In the genomic region with DNA sequence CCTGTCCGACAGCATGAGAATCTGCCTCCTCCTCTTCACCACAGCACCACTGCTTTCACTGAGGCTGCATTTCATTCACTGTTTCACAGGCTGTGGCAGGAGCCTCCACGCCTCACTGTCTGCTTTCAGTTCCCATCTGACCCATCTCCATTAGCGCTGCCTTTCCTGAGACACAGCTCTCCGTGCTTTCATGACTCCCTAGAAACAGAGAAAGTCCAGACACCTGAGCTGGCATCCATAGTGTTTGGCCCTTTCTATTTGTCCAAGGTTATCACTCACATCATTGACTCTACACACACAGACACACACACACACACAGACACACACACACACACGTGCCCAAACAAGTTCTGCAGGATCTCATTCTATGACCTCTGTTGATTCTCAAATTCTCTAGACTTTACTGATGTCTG, we compare ENCODE assay signal across 13 cellular contexts. TPM values are rescaled to one million over a fixed set of nuclear protein-coding genes. Genes with fewer than 3 reads are reported as not detected.
DNase-seq lines count a peak whose midpoint lies in the region; ATAC-seq lines count a peak whose summit lies in the region.
"Had no signal": no experiment of that assay in that cellular context is flagged by ENCODE, and none has a peak within 500 bp of the region (broad histone marks: within the 10 kb centered on the region; RNA-seq: fewer than 3 reads in every experiment).

No MANE protein-coding gene starts in this region.

- peaks cover 0 to 5% of the 10 kb centered on the region in 2 donors for H3K9me3 ChIP-seq in neuronal stem cell (replicated peaks in 1 of 2; ENCODE audit: control insufficient read depth in 2 of 2, insufficient read depth in 1 of 2, low read depth in 1 of 2, low read length in 2 of 2)
- no peaks in the 10 kb centered on the region for H3K9me3 ChIP-seq in Karpas-422 (ENCODE audit: low read length)
- H3K9me3 ChIP-seq in right cardiac atrium (ENCODE audit: control insufficient read depth, low read length), result no peaks in the 10 kb centered on the region

- no peak overlapping the region for H3K14ac ChIP-seq in neuronal stem cell (ENCODE audit: low read length)

- H2BK5ac ChIP-seq in neuronal stem cell (ENCODE audit: low read length), result no peak overlapping the region

- H2BK15ac ChIP-seq in neuronal stem cell (ENCODE audit: low read length), result no peak overlapping the region

- no peak overlapping the region for H3K4me2 ChIP-seq in neuronal stem cell (ENCODE audit: insufficient read depth, low read length, poor library complexity, severe bottlenecking)
- no peak overlapping the region for H3K4me2 ChIP-seq in Karpas-422 (ENCODE audit: low read depth, low read length, poor library complexity, severe bottlenecking)

- intact Hi-C loops in right cardiac atrium (cut with DNase I), result no loop called here

- H3K27me3 ChIP-seq in neuronal stem cell (ENCODE audit: control insufficient read depth in 3 of 3, insufficient read depth in 3 of 3, low read depth in 1 of 3, low read length in 3 of 3) (no peaks in the 10 kb centered on the region), Karpas-422 (ENCODE audit: low read length) (no peaks in the 10 kb centered on the region), right cardiac atrium (ENCODE audit: control insufficient read depth, insufficient read depth) (no peaks in the 10 kb centered on the region)

- H4K91ac ChIP-seq in neuronal stem cell (ENCODE audit: low read depth, low read length, poor library complexity), result no peak overlapping the region

- H2AFZ ChIP-seq in neuronal stem cell (ENCODE audit: low read length) (peak overlapping the region; percentile 4), Karpas-422 (ENCODE audit: low read length) (no peak overlapping the region)

- H3K36me3 ChIP-seq in neuronal stem cell (replicated peaks in 1 of 2; ENCODE audit: control insufficient read depth in 2 of 2, insufficient read depth in 2 of 2, low read length in 2 of 2) (no peaks in the 10 kb centered on the region), Karpas-422 (ENCODE audit: insufficient read depth, low read length) (no peaks in the 10 kb centered on the region)

- ATAC-seq in GM18867 (IDR thresholded peaks at IDR 0.05; ENCODE audit: unreplicated experiment) (peak; percentile 71), HG02870 (IDR thresholded peaks at IDR 0.05; ENCODE audit: unreplicated experiment) (peak; percentile 85), right cardiac atrium (no peak)

- peak; percentile 39 for DNase-seq in SK-N-DZ (ENCODE audit: low spot score)
- no peak for DNase-seq in neuronal stem cell (ENCODE audit: low spot score)
- no peak for DNase-seq in Karpas-422
- DNase-seq in right cardiac atrium, result no peak
- DNase-seq in kidney tubule cell (ENCODE audit: low spot score), result no peak
- no peak for DNase-seq in ureter (ENCODE audit: low spot score)
- DNase-seq: activated CD4-positive, alpha-beta T cell treated with anti-CD3 and anti-CD28 coated beads, Interleukin-2, amount 50 U/mL, for 48 hours; activated naive CD4-positive, alpha-beta T cell treated with Interleukin-2 at 50 U/mL for 16 hours; CD4-positive, alpha-beta memory T cell; central memory CD4-positive, alpha-beta T cell; NCI-H1048 had no signal

- H3K27ac ChIP-seq in neuronal stem cell (replicated peaks; ENCODE audit: low read length), result no peak overlapping the region
- H3K27ac ChIP-seq in Karpas-422 (ENCODE audit: low read length), result no peak overlapping the region
- H3K27ac ChIP-seq in right cardiac atrium (ENCODE audit: low read length), result no peak overlapping the region

- H3K4me1 ChIP-seq in neuronal stem cell (ENCODE audit: control insufficient read depth in 2 of 2, insufficient read depth in 1 of 2, low read depth in 1 of 2, low read length in 2 of 2) (peaks cover 11 to 18% of the 10 kb centered on the region in 2 donors), Karpas-422 (ENCODE audit: low read length) (no peaks in the 10 kb centered on the region), right cardiac atrium (ENCODE audit: control insufficient read depth, insufficient read depth, low read length) (no peaks in the 10 kb centered on the region)

- H3K79me2 ChIP-seq in Karpas-422 (ENCODE audit: low read length), result no peaks in the 10 kb centered on the region

- H3K9me2 ChIP-seq in Karpas-422 (replicated peaks; ENCODE audit: insufficient read depth, low read length), result no peaks in the 10 kb centered on the region

- peak overlapping the region; percentile 76 for H3K18ac ChIP-seq in neuronal stem cell (ENCODE audit: low read length)

- no peak overlapping the region for H3K4ac ChIP-seq in neuronal stem cell (ENCODE audit: low read length)

- H3K4me3 ChIP-seq in neuronal stem cell (ENCODE audit: low read length in 2 of 2) (no peak overlapping the region), Karpas-422 (ENCODE audit: low read length) (no peak overlapping the region), right cardiac atrium (ENCODE audit: low read length) (no peak overlapping the region)

- no peak overlapping the region for H4K8ac ChIP-seq in neuronal stem cell (ENCODE audit: low read depth, low read length)

- no peak overlapping the region for H3K23ac ChIP-seq in neuronal stem cell (ENCODE audit: low read depth, low read length, poor library complexity)

- H2AK5ac ChIP-seq in neuronal stem cell (ENCODE audit: low read depth, low read length), result no peak overlapping the region

- WGBS in neuronal stem cell (ENCODE audit: extremely low coverage in 2 of 2, insufficient read length in 2 of 2, insufficient replicate concordance in 1 of 2), 2 donors, result no CpG with 5 or more reads among the region's 5 CpGs
- WGBS in right cardiac atrium, result 48% methylated on average over 5 of the region's 5 CpGs

- H3K9ac ChIP-seq in neuronal stem cell (ENCODE audit: low read depth, low read length, poor library complexity) (no peak overlapping the region), Karpas-422 (ENCODE audit: low read length) (no peak overlapping the region)

- H4K20me1 ChIP-seq in Karpas-422 (ENCODE audit: insufficient read depth, low read depth, low read length), result no peaks in the 10 kb centered on the region

- no peaks in the 10 kb centered on the region for H3K79me1 ChIP-seq in neuronal stem cell (ENCODE audit: low read depth, low read length)

- no peak overlapping the region for H2BK12ac ChIP-seq in neuronal stem cell (ENCODE audit: low read length)

- H2BK120ac ChIP-seq in neuronal stem cell (ENCODE audit: low read depth, low read length), result peak overlapping the region; percentile 36

RNA-seq across cellular contexts. Expression of a gene that starts 5.2 kb away (rescaled TPM):
- polyA plus RNA-seq in SK-N-DZ (2014; cell fraction: cytosol; rRNA removed), result not detected in 2 replicates
- 0.24 TPM in 1 of 2 replicates, not detected in the other for polyA plus RNA-seq in SK-N-DZ (2014; cell fraction: nucleus; rRNA removed)
- 10.8 TPM for polyA plus RNA-seq in neuronal stem cell (2013, experiment 1 of 2)
- polyA plus RNA-seq in neuronal stem cell (2013, experiment 2 of 2), result 9.5 TPM
- total RNA-seq in Karpas-422 (2014; rRNA removed; shearing (Covaris generic); ENCODE audit: low replicate concordance), result not detected in 2 replicates
- total RNA-seq in right cardiac atrium (under 1 TPM in 3 of 4 donors, not detected in 1; 0.21 to 0.57 (median 0.45) TPM), ureter (1.1 TPM)
- polyA plus RNA-seq in right cardiac atrium, result 0.68 TPM
- total RNA-seq: CD4-positive, alpha-beta memory T cell had no signal
- polyA plus RNA-seq: CD4-positive, alpha-beta memory T cell had no signal

Comparison
In these comparisons a context has a peak if more than half of its experiments do, and no peak if none do; other contexts are left out.
1. ATAC-seq: peak in GM18867 (single experiment) and HG02870 (single experiment); none in right cardiac atrium (0 of 2).